1 cellular context compared by ENCODE assay signal in genomic region chr11:57562596-57562995, GRCh38.
TF ChIP-seq lines count a peak whose summit lies in the region.

No MANE protein-coding gene starts in this region.

TF ChIP-seq in GM12878, 131 proteins besides CTCF, POLR2A, EP300 and RAD21:
- TF ChIP-seq IRF5 (IDR thresholded peaks at IDR 0.05; ENCODE audit: borderline replicate concordance): no peak
- no peak for TF ChIP-seq SMC3 (IDR thresholded peaks at IDR 0.05; ENCODE audit: borderline replicate concordance, low read length)
- TF ChIP-seq SREBF1 (IDR thresholded peaks at IDR 0.05; ENCODE audit: low read length): no peak
- TF ChIP-seq HDGF (IDR thresholded peaks at IDR 0.05): no peak
- TF ChIP-seq NFIC (IDR thresholded peaks at IDR 0.05; ENCODE audit: low read depth, low read length): no peak
